In genomic region chr14:23299186-23299521, GRCh38 we compare ENCODE assay signal across 11 cellular contexts. TPM values are rescaled to one million over a fixed set of nuclear protein-coding genes. Genes with fewer than 3 reads are reported as not detected.
DNase-seq lines count a peak whose midpoint lies in the region; ATAC-seq and TF ChIP-seq lines count a peak whose summit lies in the region.
"Had no signal": no experiment of that assay in that cellular context is flagged by ENCODE, and none has a peak within 500 bp of the region (broad histone marks: within the 10 kb centered on the region; RNA-seq: fewer than 3 reads in every experiment).

No MANE protein-coding gene starts in this region.

- TF ChIP-seq CTCF in CD8-positive, alpha-beta T cell (IDR thresholded peaks at IDR 0.05), result no peak
- TF ChIP-seq CTCF in VCaP (conservative IDR thresholded peaks at IDR 0.05) (no peak), esophagus squamous epithelium (IDR thresholded peaks at IDR 0.05) (no peak)

- peaks cover 38% of the 10 kb centered on the region for H3K4me1 Mint-ChIP-seq in CD8-positive, alpha-beta T cell (ENCODE audit: low read depth)
- H3K4me1 Mint-ChIP-seq in T-cell, result peaks cover 28 to 46% (median 41%) of the 10 kb centered on the region in 3 donors

- WGBS in esophagus squamous epithelium, 2 donors, result 34 to 53% methylated on average over 2 of the region's 2 CpGs

- no peaks in the 10 kb centered on the region for H3K36me3 ChIP-seq in CD8-positive, alpha-beta T cell (ENCODE audit: insufficient read depth, low read length)
- H3K36me3 ChIP-seq in esophagus squamous epithelium (peaks cover 0 to 14% (median 0%) of the 10 kb centered on the region in 3 donors), skeletal muscle tissue (ENCODE audit: control insufficient read depth in 3 of 3, insufficient read depth in 3 of 3, low read length in 3 of 3) (peaks cover 15 to 21% (median 18%) of the 10 kb centered on the region in 3 donors)

- no peak for ATAC-seq in CD8-positive, alpha-beta T cell
- no peak for ATAC-seq in T-cell (replicated peaks in 1 of 4)
- no peak for ATAC-seq in GM19395 (IDR thresholded peaks at IDR 0.05; ENCODE audit: unreplicated experiment)
- ATAC-seq in GM21423 (IDR thresholded peaks at IDR 0.05; ENCODE audit: unreplicated experiment), result no peak

- no peak for TF ChIP-seq POLR2A in esophagus squamous epithelium (IDR thresholded peaks at IDR 0.05)

- no peak overlapping the region for H3K4me3 Mint-ChIP-seq in CD8-positive, alpha-beta T cell
- H3K4me3 Mint-ChIP-seq in T-cell, result no peak overlapping the region

- H3K4me1 ChIP-seq in CD8-positive, alpha-beta T cell (ENCODE audit: insufficient read depth, low read length), result peaks cover 30% of the 10 kb centered on the region
- H3K4me1 ChIP-seq in esophagus squamous epithelium (peaks cover 16 to 71% (median 34%) of the 10 kb centered on the region in 3 donors), skeletal muscle tissue (ENCODE audit: control insufficient read depth in 3 of 3, insufficient read depth in 3 of 3, low read length in 3 of 3) (peaks cover 18 to 36% (median 22%) of the 10 kb centered on the region in 3 donors)

- H3K9me3 Mint-ChIP-seq in CD8-positive, alpha-beta T cell, result no peaks in the 10 kb centered on the region
- H3K9me3 Mint-ChIP-seq in T-cell, result no peaks in the 10 kb centered on the region

- peak overlapping the region in 2 of 3 donors; percentile 12 to 25 for H3K9ac ChIP-seq in skeletal muscle tissue (ENCODE audit: low read depth in 1 of 3, low read length in 3 of 3)

- no peaks in the 10 kb centered on the region for H3K27me3 Mint-ChIP-seq in CD8-positive, alpha-beta T cell (ENCODE audit: low read depth)
- no peaks in the 10 kb centered on the region for H3K27me3 Mint-ChIP-seq in T-cell

- H3K27ac Mint-ChIP-seq in CD8-positive, alpha-beta T cell, result peak overlapping the region; percentile 37
- peak overlapping the region in 1 of 2 donors; percentile 24 for H3K27ac Mint-ChIP-seq in T-cell

- intact Hi-C loops in CD8-positive, alpha-beta T cell (cut with DNase I, micrococcal nuclease), result loop anchor here in 1 of 2 experiments (5.0 kb wide), 1 partner anchor 177 kb away; no protein-coding TSS in a partner anchor
- intact Hi-C loops in esophagus squamous epithelium (cut with DNase I), result loop anchor here (10.0 kb wide), 1 partner anchor 114 kb away; the partner anchor contains the start of gene SLC7A8

- peaks cover 23% of the 10 kb centered on the region for H3K36me3 Mint-ChIP-seq in CD8-positive, alpha-beta T cell
- peaks cover 11% of the 10 kb centered on the region for H3K36me3 Mint-ChIP-seq in T-cell

- H3K27ac ChIP-seq in CD8-positive, alpha-beta T cell (ENCODE audit: low read depth, low read length), result no peak overlapping the region
- H3K27ac ChIP-seq in VCaP (peak overlapping the region; percentile 92; the same call in 1 of the 2 replicates), esophagus squamous epithelium (peak overlapping the region; percentile 80 to 99 (median 96)), skeletal muscle tissue (ENCODE audit: low read depth, low read length) (peak overlapping the region; percentile 97)

- no peaks in the 10 kb centered on the region for H3K27me3 ChIP-seq in CD8-positive, alpha-beta T cell (ENCODE audit: insufficient read depth, low read length)
- no peaks in the 10 kb centered on the region for H3K27me3 ChIP-seq in esophagus squamous epithelium
- H3K27me3 ChIP-seq in skeletal muscle tissue (ENCODE audit: control insufficient read depth in 3 of 3, insufficient read depth in 3 of 3, low read length in 3 of 3), result no peaks in the 10 kb centered on the region

- DNase-seq in CD8-positive, alpha-beta T cell, result no peak
- DNase-seq in esophagus squamous epithelium (lab: John Stamatoyannopoulos, UW) (no peak), T-cell (no peak), DMS 273 (lab: John Stamatoyannopoulos, UW; ENCODE audit: unreplicated experiment) (no peak)
- DNase-seq: activated CD8-positive, alpha-beta memory T cell treated with anti-CD3 and anti-CD28 coated beads for 24 hours; GOT3; SHP77 treated with DMSO at 0.1 percent for 48 hours had no signal

- no peaks in the 10 kb centered on the region for H3K9me3 ChIP-seq in CD8-positive, alpha-beta T cell (ENCODE audit: low read length)
- H3K9me3 ChIP-seq in esophagus squamous epithelium (no peaks in the 10 kb centered on the region), skeletal muscle tissue (ENCODE audit: control insufficient read depth in 3 of 3, low read length in 3 of 3) (no peaks in the 10 kb centered on the region)

- CTCF ChIA-PET in CD8-positive, alpha-beta T cell (lab: Charles Lee), result interaction anchor here (1.0 to 6.5 kb wide), 3 partner anchors 9 to 23 kb away, joined by 3 to 53 read pairs (median 3); partner anchors contain the start of genes HOMEZ and PABPN1
- CTCF ChIA-PET in T-cell (lab: Charles Lee), result interaction anchor here in 1 of 2 donors (0.7 to 6.3 kb wide), 6 partner anchors 8 to 785 kb away, joined by 4 to 93 read pairs (median 8); partner anchors contain the start of genes HOMEZ and PABPN1

- POLR2A ChIA-PET in CD8-positive, alpha-beta T cell (lab: Charles Lee), result interaction anchor here (5.7 kb wide), 1 partner anchor 21 kb away, joined by 202 read pairs; the partner anchor contains the start of gene PABPN1
- POLR2A ChIA-PET in T-cell (lab: Charles Lee), result no interaction called here

- H3K4me3 ChIP-seq in CD8-positive, alpha-beta T cell (ENCODE audit: low read depth, low read length), result no peak overlapping the region
- H3K4me3 ChIP-seq in esophagus squamous epithelium, result peak overlapping the region in 1 of 4 donors; percentile 0
- no peak overlapping the region for H3K4me3 ChIP-seq in skeletal muscle tissue (ENCODE audit: low read length in 3 of 3)

RNA-seq across cellular contexts. Expression of gene PPP1R3E, which starts 3.5 kb away (rescaled TPM):
- total RNA-seq in CD8-positive, alpha-beta T cell, result 10 to 100 TPM; 31.2 to 33.8 TPM
- total RNA-seq in esophagus squamous epithelium (1 to 10 TPM; 1.7 to 7.1 (median 3.4) TPM), skeletal muscle tissue (2.6 TPM), T-cell (10 to 100 TPM; 40.8 to 72.6 (median 68.2) TPM)

RNA-seq across cellular contexts. Expression of gene BCL2L2, which starts 7.5 kb away (rescaled TPM):
- 1 to 10 TPM; 1.4 to 1.8 TPM for total RNA-seq in CD8-positive, alpha-beta T cell
- 10 to 100 TPM; 36.7 to 57.8 (median 47.4) TPM for total RNA-seq in esophagus squamous epithelium
- total RNA-seq in skeletal muscle tissue, result 11.0 TPM
- 1 to 10 TPM; 1.9 to 4.6 (median 2.2) TPM for total RNA-seq in T-cell

RNA-seq across cellular contexts. Expression of gene HOMEZ, which starts 13.2 kb away (rescaled TPM):
- 1 to 10 TPM; 3.1 to 4.0 TPM for total RNA-seq in CD8-positive, alpha-beta T cell
- 10 to 100 TPM in 1 of 4 donors, 1 to 10 TPM in 3; 7.9 to 10.6 (median 9.5) TPM for total RNA-seq in esophagus squamous epithelium
- 5.7 TPM for total RNA-seq in skeletal muscle tissue
- total RNA-seq in T-cell, result 10 to 100 TPM in 3 of 5 donors, 1 to 10 TPM in 2; 6.2 to 17.5 (median 15.1) TPM

RNA-seq across cellular contexts. Expression of gene PABPN1, which starts 22.1 kb away (rescaled TPM):
- 100 to 1,000 TPM; 186 to 191 TPM for total RNA-seq in CD8-positive, alpha-beta T cell
- total RNA-seq in esophagus squamous epithelium (10 to 100 TPM; 28.2 to 63.8 (median 51.3) TPM), skeletal muscle tissue (40.7 TPM), T-cell (100 to 1,000 TPM; 182 to 207 (median 186) TPM)

RNA-seq across cellular contexts. Expression of gene SLC22A17, which starts 53.5 kb away (rescaled TPM):
- 10 to 100 TPM; 12.3 to 13.5 TPM for total RNA-seq in CD8-positive, alpha-beta T cell
- total RNA-seq in esophagus squamous epithelium, result 1 to 10 TPM in 3 of 4 donors, under 1 TPM in 1; 0.88 to 9.2 (median 3.3) TPM
- 12.5 TPM for total RNA-seq in skeletal muscle tissue
- total RNA-seq in T-cell, result 10 to 100 TPM; 12.0 to 19.0 (median 17.3) TPM
